Comparison of ENCODE assay signal across 21 cellular contexts in the genomic region with DNA sequence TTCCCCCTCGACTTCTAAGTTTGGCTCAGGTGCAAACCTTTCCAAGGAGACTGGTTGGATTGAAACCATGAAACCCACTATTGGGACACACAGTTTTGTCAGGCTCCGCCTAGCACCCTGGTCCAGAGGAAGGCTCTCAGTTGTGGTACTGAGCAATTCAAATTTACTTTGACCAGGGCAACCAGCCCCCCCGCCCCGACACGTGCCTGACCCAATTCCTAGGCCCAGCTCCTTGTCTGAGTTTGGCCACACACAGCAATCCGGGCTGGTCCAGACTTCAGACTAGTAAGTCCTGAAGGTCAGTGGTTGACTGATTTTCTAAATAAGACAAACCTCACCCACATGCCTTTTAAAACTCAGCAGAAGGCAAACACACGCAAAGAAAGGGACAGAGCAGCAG.
"Had no signal": no experiment of that assay in that cellular context is flagged by ENCODE, and none has a peak within 500 bp of the region (broad histone marks: within the 10 kb centered on the region; RNA-seq: fewer than 3 reads in every experiment).

No MANE protein-coding gene starts in this region.

- H3K27ac Mint-ChIP-seq: IgD-negative memory B cell had no signal

- H3K9ac ChIP-seq: KMS-11, SK-N-SH had no signal

- H3K4me3 Mint-ChIP-seq: IgD-negative memory B cell had no signal

- H3K36me3 Mint-ChIP-seq: IgD-negative memory B cell had no signal

- DNase-seq: Kasumi-1, MM.1S, NCI-H1092 treated with DMSO at 0.1 percent for 48 hours, NCI-H1436, NCI-H187, NCI-H2029, NCI-H2081 treated with DMSO at 0.1 percent for 48 hours, NCI-H2171, NCI-H226, NCI-H510A, NCI-H524 treated with DMSO at 0.1 percent for 48 hours, NCI-H69, NCI-H774, Right ventricle myocardium superior, RPMI8226, SIG-M5, SK-N-SH had no signal

- H3K27ac ChIP-seq: KMS-11 had no signal

- H3K4me3 ChIP-seq: K562 had no signal

- H3K9me3 ChIP-seq: SK-N-SH had no signal

- FAIRE-seq: HepG2, K562 had no signal

- H3K4me2 ChIP-seq: KMS-11, SK-N-SH had no signal
